In genomic region chr16:17026600-17027242, GRCh38 we compare ENCODE assay signal across 1 cellular context.
TF ChIP-seq lines count a peak whose summit lies in the region.

No MANE protein-coding gene starts in this region.

TF ChIP-seq in GM12878, 131 proteins besides CTCF, POLR2A, EP300 and RAD21 (continued from another document and continues in another):
- TF ChIP-seq IRF5 (IDR thresholded peaks at IDR 0.05; ENCODE audit: borderline replicate concordance) (no peak), STAT3 (IDR thresholded peaks at IDR 0.05; ENCODE audit: low read depth, low read length) (peak; percentile 86; the same call in 1 of the 2 replicates), RB1 (IDR thresholded peaks at IDR 0.05; ENCODE audit: borderline replicate concordance) (no peak), CHD1 (IDR thresholded peaks at IDR 0.05; ENCODE audit: low read depth, low read length) (0 out of 2 replicates have a peak, but pooled peaks have one; percentile 77), PAX8 (IDR thresholded peaks at IDR 0.05) (no peak), CBFB (IDR thresholded peaks at IDR 0.05; ENCODE audit: low read depth) (peak; percentile 97), SIN3A (IDR thresholded peaks at IDR 0.05; ENCODE audit: low read depth, low read length) (no peak), SPI1 (IDR thresholded peaks at IDR 0.05; ENCODE audit: borderline replicate concordance, insufficient read depth, low read depth, low read length) (no peak), ATF7 (IDR thresholded peaks at IDR 0.05; ENCODE audit: low read depth) (peak; percentile 85), NFYA (IDR thresholded peaks at IDR 0.05; ENCODE audit: borderline replicate concordance, low read depth, low read length) (no peak), NR2C2 (IDR thresholded peaks at IDR 0.05; ENCODE audit: borderline replicate concordance, control insufficient read depth, insufficient read length, low read depth) (no peak), LARP7 (IDR thresholded peaks at IDR 0.05) (no peak), NKRF (conservative IDR thresholded peaks at IDR 0.05) (peak; percentile 60; the same call in 1 of the 2 replicates), GABPA (IDR thresholded peaks at IDR 0.05; ENCODE audit: low read depth) (peak; percentile 46; the same call in 1 of the 2 replicates), ELK1 (IDR thresholded peaks at IDR 0.05; ENCODE audit: low read depth, low read length) (no peak), REST (IDR thresholded peaks at IDR 0.05; ENCODE audit: low read depth, low read length) (peak; percentile 34; the same call in 1 of the 2 replicates), YY1 (IDR thresholded peaks at IDR 0.05; ENCODE audit: low read depth, low read length) (no peak), SREBF2 (IDR thresholded peaks at IDR 0.05; ENCODE audit: low read length) (no peak), ZBTB4 (CRISPR knock-in tag; IDR thresholded peaks at IDR 0.05) (no peak), KDM1A (IDR thresholded peaks at IDR 0.05; ENCODE audit: borderline replicate concordance) (no peak), POLR2AphosphoS2 (IDR thresholded peaks at IDR 0.05; ENCODE audit: low read depth, low read length) (no peak), ZZZ3 (IDR thresholded peaks at IDR 0.05; ENCODE audit: control insufficient read depth, insufficient read length, low read depth) (no peak), RELA (IDR thresholded peaks at IDR 0.05; ENCODE audit: borderline replicate concordance, partially characterized antibody) (no peak), CBX5 (IDR thresholded peaks at IDR 0.05; ENCODE audit: low read depth) (peak; percentile 48; the same call in 1 of the 2 replicates), ZNF217 (IDR thresholded peaks at IDR 0.05) (peak; percentile 80), BCLAF1 (IDR thresholded peaks at IDR 0.05) (no peak), MAX (IDR thresholded peaks at IDR 0.05; ENCODE audit: low read depth, low read length) (no peak), TCF12 (IDR thresholded peaks at IDR 0.05; ENCODE audit: low read depth, low read length) (peak; percentile 48; the same call in 1 of the 2 replicates), CBX3 (IDR thresholded peaks at IDR 0.05; ENCODE audit: borderline replicate concordance, low read depth) (no peak), PAX5 (IDR thresholded peaks at IDR 0.05; ENCODE audit: borderline replicate concordance, low read depth, low read length) (peak; percentile 68; the same call in 1 of the 2 replicates), BCL11A (IDR thresholded peaks at IDR 0.05; ENCODE audit: low read depth, low read length) (peak; percentile 75), ZNF622 (IDR thresholded peaks at IDR 0.05) (no peak), PBX3 (IDR thresholded peaks at IDR 0.05; ENCODE audit: insufficient replicate concordance, low read depth, low read length) (peak; percentile 86), RFX5 (IDR thresholded peaks at IDR 0.05; ENCODE audit: low read depth, low read length) (peak; percentile 76), FOXM1 (IDR thresholded peaks at IDR 0.05; ENCODE audit: low read depth, low read length) (peak; percentile 95; the same call in 1 of the 2 replicates), IKZF1 (conservative IDR thresholded peaks at IDR 0.05) (peak; percentile 84), E4F1 (IDR thresholded peaks at IDR 0.05; ENCODE audit: borderline replicate concordance, partially characterized antibody) (no peak)
